19 cellular contexts compared by ENCODE assay signal in the genomic region with DNA sequence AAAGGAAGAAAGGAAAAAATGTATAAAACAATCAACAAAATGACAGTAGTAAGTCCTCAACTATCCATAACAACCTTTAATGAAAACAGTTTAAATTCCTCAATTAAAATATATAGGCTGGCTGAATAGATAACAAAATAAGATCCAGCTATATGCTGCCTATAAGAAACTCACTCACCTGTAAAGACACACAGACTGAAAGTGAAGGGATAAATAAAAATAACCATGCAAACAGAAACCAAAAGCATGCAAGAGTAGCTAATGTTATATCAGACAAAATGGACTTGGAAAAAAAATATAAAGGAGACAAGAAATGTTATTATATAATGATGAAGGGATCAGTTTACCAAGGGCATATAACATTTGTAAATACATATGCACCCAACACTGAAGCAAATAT. TPM values are rescaled to one million over a fixed set of nuclear protein-coding genes. Genes with fewer than 3 reads are reported as not detected.
A peak's percentile ranks its signal among the peaks of the same experiment; 100 is the strongest.
DNase-seq lines count a peak whose midpoint lies in the region; ATAC-seq, FAIRE-seq and TF ChIP-seq lines count a peak whose summit lies in the region.
"Had no signal": no experiment of that assay in that cellular context is flagged by ENCODE, and none has a peak within 500 bp of the region (broad histone marks: within the 10 kb centered on the region; RNA-seq: fewer than 3 reads in every experiment).

No MANE protein-coding gene starts in this region.

- no peak overlapping the region for H3K9ac ChIP-seq in GM12878 (ENCODE audit: control insufficient read depth, insufficient read depth, low read length)
- H3K9ac ChIP-seq: BLaER1 had no signal

- CTCF ChIA-PET in GM12878 (lab: Yijun Ruan, JAX): interaction anchor here (1.0 kb wide), 2 partner anchors 14 to 151 kb away, joined by 3 to 4 read pairs; no protein-coding TSS in a partner anchor

- H3K36me3 ChIP-seq in GM12878 (ENCODE audit: control insufficient read depth in 2 of 2, insufficient read depth in 2 of 2, low read length in 1 of 2): peaks cover 5 to 18% of the 10 kb centered on the region in 2 experiments; a peak in 3 of 4 replicates

- no peak overlapping the region for H3K4me2 ChIP-seq in GM12878 (ENCODE audit: control insufficient read depth, insufficient read depth)
- H3K4me2 ChIP-seq: BLaER1 had no signal

- H3K27ac ChIP-seq in GM12878 (ENCODE audit: control insufficient read depth, insufficient read depth): no peak overlapping the region
- H3K27ac ChIP-seq: BLaER1 had no signal

- no peaks in the 10 kb centered on the region for H3K27me3 ChIP-seq in GM12878 (replicated peaks in 1 of 2; ENCODE audit: control insufficient read depth in 2 of 2, insufficient read depth in 2 of 2, low read length in 1 of 2)
- H3K27me3 ChIP-seq: BLaER1 had no signal

- no peak for TF ChIP-seq CTCF in GM12878 (IDR thresholded peaks at IDR 0.05 in 2 of 3, conservative IDR thresholded peaks at IDR 0.05 in 1 of 3; ENCODE audit: control insufficient read depth in 2 of 3, extremely low read depth in 1 of 3, insufficient read depth in 1 of 3, low read depth in 3 of 3, low read length in 3 of 3)

- no peak overlapping the region for H3K4me3 ChIP-seq in GM12878
- H3K4me3 ChIP-seq: BLaER1 had no signal

- no peak for TF ChIP-seq RAD21 in GM12878 (IDR thresholded peaks at IDR 0.05; ENCODE audit: insufficient read depth, low read depth, low read length)

- peak; percentile 52 for ATAC-seq in GM18867 (IDR thresholded peaks at IDR 0.05; ENCODE audit: unreplicated experiment)
- peak; percentile 77 for ATAC-seq in HG03439 (IDR thresholded peaks at IDR 0.05; ENCODE audit: unreplicated experiment)
- no peak for ATAC-seq in GM12878
- ATAC-seq in activated CD4-positive, CD25-positive, alpha-beta regulatory T cell treated with anti-CD3 and anti-CD28 coated beads, Interleukin-2, amount 50 U/mL, for 24 hours: no peak
- ATAC-seq in GM21423 (IDR thresholded peaks at IDR 0.05; ENCODE audit: unreplicated experiment): no peak
- ATAC-seq: CD8-positive, alpha-beta T cell had no signal

- TSS peak; percentile 29 for BruUV-seq in GM12878 (replicated peaks; lab: Mats Ljungman, UMichigan)

- no peaks in the 10 kb centered on the region for H3K79me2 ChIP-seq in GM12878 (ENCODE audit: control insufficient read depth, insufficient read depth, low read length)

- no peak overlapping the region for H2AFZ ChIP-seq in GM12878 (ENCODE audit: control insufficient read depth, low read depth, low read length)

- SMC1A ChIA-PET in GM12878 (lab: Charles Lee; ENCODE audit: uncharacterized antibody, unreplicated experiment): interaction anchor here (0.6 to 1.1 kb wide), 3 partner anchors 11 to 535 kb away, joined by 3 to 4 read pairs (median 3); a partner anchor contains a TSS

- TF ChIP-seq EP300 in GM12878 (IDR thresholded peaks at IDR 0.05; ENCODE audit: borderline replicate concordance in 1 of 2, control insufficient read depth in 1 of 2, low read depth in 2 of 2, low read length in 2 of 2): no peak

- TF ChIP-seq POLR2A in GM12878 (IDR thresholded peaks at IDR 0.05; ENCODE audit: low read depth, low read length): no peak

- POLR2A ChIA-PET in GM12878 (lab: Charles Lee): interaction anchor here (0.6 kb wide), 1 partner anchor 12 kb away, joined by 3 read pairs; no protein-coding TSS in a partner anchor

- FAIRE-seq in GM12878 (lab: Jason Lieb, UNC): no peak
- FAIRE-seq: A204.1, GM12892 had no signal

- no peaks in the 10 kb centered on the region for H4K20me1 ChIP-seq in GM12878 (ENCODE audit: control insufficient read depth, insufficient read depth)
- H4K20me1 ChIP-seq: BLaER1 had no signal

- peaks cover 17% of the 10 kb centered on the region; the same call in 2 of the 3 replicates for H3K9me3 ChIP-seq in GM12878 (replicated peaks; ENCODE audit: control insufficient read depth, insufficient read depth, low read length)

- in situ Hi-C loops in GM12878 (cut with MboI): no loop called here

- RAD21 ChIA-PET in GM12878 (lab: Charles Lee; ENCODE audit: unreplicated experiment): no interaction called here

- DNase-seq in GM12878 (ENCODE audit: low read depth, low spot score) (no peak), GM19238 (ENCODE audit: insufficient read length, low spot score) (no peak)
- no peak for DNase-seq in activated CD4-positive, alpha-beta T cell treated with anti-CD3 and anti-CD28 coated beads, Interleukin-2, amount 50 U/mL, for 4 hours
- DNase-seq: CD8-positive, alpha-beta T cell; DMS 273 treated with DMSO at 0.1 percent for 48 hours; DMS53; DND-41; EL; GOT3; H9; Kasumi-1; KG1 had no signal

- intact Hi-C loops in GM12878 (cut with micrococcal nuclease; ENCODE audit: unreplicated experiment): no loop called here

- H3K4me1 ChIP-seq in GM12878 (ENCODE audit: control insufficient read depth, insufficient read depth, low read length): no peaks in the 10 kb centered on the region
- H3K4me1 ChIP-seq: BLaER1 had no signal

TF ChIP-seq in GM12878, 131 proteins besides CTCF, POLR2A, EP300 and RAD21:
- TF ChIP-seq, protein P1, sequence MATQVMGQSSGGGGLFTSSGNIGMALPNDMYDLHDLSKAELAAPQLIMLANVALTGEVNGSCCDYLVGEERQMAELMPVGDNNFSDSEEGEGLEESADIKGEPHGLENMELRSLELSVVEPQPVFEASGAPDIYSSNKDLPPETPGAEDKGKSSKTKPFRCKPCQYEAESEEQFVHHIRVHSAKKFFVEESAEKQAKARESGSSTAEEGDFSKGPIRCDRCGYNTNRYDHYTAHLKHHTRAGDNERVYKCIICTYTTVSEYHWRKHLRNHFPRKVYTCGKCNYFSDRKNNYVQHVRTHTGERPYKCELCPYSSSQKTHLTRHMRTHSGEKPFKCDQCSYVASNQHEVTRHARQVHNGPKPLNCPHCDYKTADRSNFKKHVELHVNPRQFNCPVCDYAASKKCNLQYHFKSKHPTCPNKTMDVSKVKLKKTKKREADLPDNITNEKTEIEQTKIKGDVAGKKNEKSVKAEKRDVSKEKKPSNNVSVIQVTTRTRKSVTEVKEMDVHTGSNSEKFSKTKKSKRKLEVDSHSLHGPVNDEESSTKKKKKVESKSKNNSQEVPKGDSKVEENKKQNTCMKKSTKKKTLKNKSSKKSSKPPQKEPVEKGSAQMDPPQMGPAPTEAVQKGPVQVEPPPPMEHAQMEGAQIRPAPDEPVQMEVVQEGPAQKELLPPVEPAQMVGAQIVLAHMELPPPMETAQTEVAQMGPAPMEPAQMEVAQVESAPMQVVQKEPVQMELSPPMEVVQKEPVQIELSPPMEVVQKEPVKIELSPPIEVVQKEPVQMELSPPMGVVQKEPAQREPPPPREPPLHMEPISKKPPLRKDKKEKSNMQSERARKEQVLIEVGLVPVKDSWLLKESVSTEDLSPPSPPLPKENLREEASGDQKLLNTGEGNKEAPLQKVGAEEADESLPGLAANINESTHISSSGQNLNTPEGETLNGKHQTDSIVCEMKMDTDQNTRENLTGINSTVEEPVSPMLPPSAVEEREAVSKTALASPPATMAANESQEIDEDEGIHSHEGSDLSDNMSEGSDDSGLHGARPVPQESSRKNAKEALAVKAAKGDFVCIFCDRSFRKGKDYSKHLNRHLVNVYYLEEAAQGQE (IDR thresholded peaks at IDR 0.05; ENCODE audit: low read depth, low read length): no peak
- TF ChIP-seq NFIC (IDR thresholded peaks at IDR 0.05; ENCODE audit: low read depth, low read length): 0 out of 2 replicates have a peak, but pooled peaks have one; percentile 25
- TF ChIP-seq, protein P2, sequence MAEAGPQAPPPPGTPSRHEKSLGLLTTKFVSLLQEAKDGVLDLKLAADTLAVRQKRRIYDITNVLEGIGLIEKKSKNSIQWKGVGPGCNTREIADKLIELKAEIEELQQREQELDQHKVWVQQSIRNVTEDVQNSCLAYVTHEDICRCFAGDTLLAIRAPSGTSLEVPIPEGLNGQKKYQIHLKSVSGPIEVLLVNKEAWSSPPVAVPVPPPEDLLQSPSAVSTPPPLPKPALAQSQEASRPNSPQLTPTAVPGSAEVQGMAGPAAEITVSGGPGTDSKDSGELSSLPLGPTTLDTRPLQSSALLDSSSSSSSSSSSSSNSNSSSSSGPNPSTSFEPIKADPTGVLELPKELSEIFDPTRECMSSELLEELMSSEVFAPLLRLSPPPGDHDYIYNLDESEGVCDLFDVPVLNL (IDR thresholded peaks at IDR 0.05; ENCODE audit: low read depth, low read length): no peak

RNA-seq across cellular contexts. Expression of a gene that starts 51.2 kb away (rescaled TPM):
- 24.4 and 28.5 TPM in 2 replicates for total RNA-seq in GM12878 (2013; cell fraction: nucleolus; rRNA removed)
- total RNA-seq in GM12878 (2014; rRNA removed): 7.9 and 8.1 TPM in 2 replicates
- total RNA-seq in GM12878 (2014; rRNA removed; fragmentation: Illumina TruSeq; extraction: Trizol): 10.8 and 11.1 TPM in 2 replicates
- 10.7 and 11.4 TPM in 2 replicates for total RNA-seq in GM12878 (2021)
- polyA plus RNA-seq in GM12878 (2011; ENCODE audit: low read depth): 2.4 TPM
- 5.4 and 8.0 TPM in 2 replicates for polyA plus RNA-seq in GM12878 (2011; rRNA removed)
- polyA plus RNA-seq in GM12878 (2011; cell fraction: cytosol; rRNA removed): 1.9 and 2.5 TPM in 2 replicates
- polyA plus RNA-seq in GM12878 (2011; cell fraction: nucleus; rRNA removed): 1.9 and 2.8 TPM in 2 replicates
- 3.0 and 3.4 TPM in 2 replicates for polyA plus RNA-seq in GM12878 (2012)
- 8.3 and 10.2 TPM in 2 replicates for polyA plus RNA-seq in GM12878 (2014; fragmentation: Illumina TruSeq; extraction: Trizol)
- 1 to 10 TPM; 1.2 to 1.6 TPM for polyA plus RNA-seq in GM12878 (2014; fragmentation: Nextera tagmentation; extraction: Ambion mirVana)
- polyA plus RNA-seq in GM12878 (2014; rRNA removed): 4.2 and 5.4 TPM in 2 replicates
- polyA plus RNA-seq in GM12878 (2016; fragmentation: Nextera tagmentation; extraction: Ambion mirVana): 1 to 10 TPM; 6.7 TPM
- 5.6 and 9.5 TPM in 2 replicates for polyA minus RNA-seq in GM12878 (2011; rRNA and poly(A)+ RNA removed)
- 2.3 and 2.9 TPM in 2 replicates for polyA minus RNA-seq in GM12878 (2011; cell fraction: cytosol; rRNA and poly(A)+ RNA removed)
- 4.1 and 5.7 TPM in 2 replicates for polyA minus RNA-seq in GM12878 (2011; cell fraction: nucleus; rRNA and poly(A)+ RNA removed)

Comparison
In these comparisons a context has a peak if more than half of its experiments do, and no peak if none do; other contexts are left out.
1. ATAC-seq: peak in GM18867 (single experiment) and HG03439 (single experiment); none in GM12878 (single experiment), activated CD4-positive, CD25-positive, alpha-beta regulatory T cell treated with anti-CD3 and anti-CD28 coated beads, Interleukin-2, amount 50 U/mL, for 24 hours (0 of 2) and GM21423 (single experiment).